In the genomic region with DNA sequence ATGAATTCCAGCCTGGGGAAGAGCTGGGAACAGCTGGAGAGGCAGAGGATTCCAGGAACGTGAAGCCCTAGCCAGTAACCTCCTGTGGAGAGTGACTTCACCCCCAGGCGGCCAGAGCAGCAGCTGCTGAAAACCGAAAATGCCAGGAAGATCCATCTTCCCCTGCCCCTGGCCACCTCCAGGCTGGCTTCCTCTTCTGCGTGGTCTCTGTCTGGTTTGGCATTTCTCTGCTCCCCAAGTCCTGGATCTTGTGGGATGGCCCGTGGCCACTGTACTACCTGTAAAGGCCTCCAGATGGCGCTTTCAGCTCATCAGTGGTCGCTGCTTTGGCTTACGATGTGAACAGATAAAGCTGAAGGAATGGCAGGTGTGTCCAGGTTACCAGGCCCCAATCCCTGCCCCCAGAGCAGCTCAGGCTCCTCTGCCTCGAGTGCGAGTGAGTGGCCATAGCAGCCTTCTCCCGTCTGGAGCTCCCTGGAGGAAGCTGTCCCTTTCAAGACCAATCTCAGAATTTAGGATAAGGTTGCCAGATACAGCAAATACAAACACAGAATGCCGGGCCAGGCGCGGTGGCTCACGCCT, we compare ENCODE assay signal across 1 cellular context.
TF ChIP-seq lines count a peak whose summit lies in the region.

No MANE protein-coding gene starts in this region.

TF ChIP-seq in K562, 482 proteins besides CTCF, POLR2A, EP300 and RAD21 (continued from another document and continues in another):
- TF ChIP-seq, protein P1, sequence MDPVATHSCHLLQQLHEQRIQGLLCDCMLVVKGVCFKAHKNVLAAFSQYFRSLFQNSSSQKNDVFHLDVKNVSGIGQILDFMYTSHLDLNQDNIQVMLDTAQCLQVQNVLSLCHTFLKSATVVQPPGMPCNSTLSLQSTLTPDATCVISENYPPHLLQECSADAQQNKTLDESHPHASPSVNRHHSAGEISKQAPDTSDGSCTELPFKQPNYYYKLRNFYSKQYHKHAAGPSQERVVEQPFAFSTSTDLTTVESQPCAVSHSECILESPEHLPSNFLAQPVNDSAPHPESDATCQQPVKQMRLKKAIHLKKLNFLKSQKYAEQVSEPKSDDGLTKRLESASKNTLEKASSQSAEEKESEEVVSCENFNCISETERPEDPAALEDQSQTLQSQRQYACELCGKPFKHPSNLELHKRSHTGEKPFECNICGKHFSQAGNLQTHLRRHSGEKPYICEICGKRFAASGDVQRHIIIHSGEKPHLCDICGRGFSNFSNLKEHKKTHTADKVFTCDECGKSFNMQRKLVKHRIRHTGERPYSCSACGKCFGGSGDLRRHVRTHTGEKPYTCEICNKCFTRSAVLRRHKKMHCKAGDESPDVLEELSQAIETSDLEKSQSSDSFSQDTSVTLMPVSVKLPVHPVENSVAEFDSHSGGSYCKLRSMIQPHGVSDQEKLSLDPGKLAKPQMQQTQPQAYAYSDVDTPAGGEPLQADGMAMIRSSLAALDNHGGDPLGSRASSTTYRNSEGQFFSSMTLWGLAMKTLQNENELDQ (CRISPR knock-in tag; IDR thresholded peaks at IDR 0.05; ENCODE audit: borderline replicate concordance), result no peak
- TF ChIP-seq HNRNPH1 (optimal IDR thresholded peaks at IDR 0.05; ENCODE audit: low read depth, low read length), result no peak
- TF ChIP-seq, protein P2, sequence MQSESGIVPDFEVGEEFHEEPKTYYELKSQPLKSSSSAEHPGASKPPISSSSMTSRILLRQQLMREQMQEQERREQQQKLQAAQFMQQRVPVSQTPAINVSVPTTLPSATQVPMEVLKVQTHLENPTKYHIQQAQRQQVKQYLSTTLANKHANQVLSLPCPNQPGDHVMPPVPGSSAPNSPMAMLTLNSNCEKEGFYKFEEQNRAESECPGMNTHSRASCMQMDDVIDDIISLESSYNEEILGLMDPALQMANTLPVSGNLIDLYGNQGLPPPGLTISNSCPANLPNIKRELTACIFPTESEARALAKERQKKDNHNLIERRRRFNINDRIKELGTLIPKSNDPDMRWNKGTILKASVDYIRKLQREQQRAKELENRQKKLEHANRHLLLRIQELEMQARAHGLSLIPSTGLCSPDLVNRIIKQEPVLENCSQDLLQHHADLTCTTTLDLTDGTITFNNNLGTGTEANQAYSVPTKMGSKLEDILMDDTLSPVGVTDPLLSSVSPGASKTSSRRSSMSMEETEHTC (IDR thresholded peaks at IDR 0.05), result no peak
- TF ChIP-seq, protein P3, sequence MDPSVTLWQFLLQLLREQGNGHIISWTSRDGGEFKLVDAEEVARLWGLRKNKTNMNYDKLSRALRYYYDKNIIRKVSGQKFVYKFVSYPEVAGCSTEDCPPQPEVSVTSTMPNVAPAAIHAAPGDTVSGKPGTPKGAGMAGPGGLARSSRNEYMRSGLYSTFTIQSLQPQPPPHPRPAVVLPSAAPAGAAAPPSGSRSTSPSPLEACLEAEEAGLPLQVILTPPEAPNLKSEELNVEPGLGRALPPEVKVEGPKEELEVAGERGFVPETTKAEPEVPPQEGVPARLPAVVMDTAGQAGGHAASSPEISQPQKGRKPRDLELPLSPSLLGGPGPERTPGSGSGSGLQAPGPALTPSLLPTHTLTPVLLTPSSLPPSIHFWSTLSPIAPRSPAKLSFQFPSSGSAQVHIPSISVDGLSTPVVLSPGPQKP (CRISPR knock-in tag; IDR thresholded peaks at IDR 0.05), result no peak
- TF ChIP-seq ZNF551 (CRISPR knock-in tag; IDR thresholded peaks at IDR 0.05), result no peak
- TF ChIP-seq CBFB (CRISPR knock-in tag; IDR thresholded peaks at IDR 0.05), result no peak
- peak; percentile 82; the same call in 1 of the 2 replicates for TF ChIP-seq ZNF24 (IDR thresholded peaks at IDR 0.05)
- TF ChIP-seq ZNF232 (CRISPR knock-in tag; IDR thresholded peaks at IDR 0.05), result no peak
- TF ChIP-seq, protein P4, sequence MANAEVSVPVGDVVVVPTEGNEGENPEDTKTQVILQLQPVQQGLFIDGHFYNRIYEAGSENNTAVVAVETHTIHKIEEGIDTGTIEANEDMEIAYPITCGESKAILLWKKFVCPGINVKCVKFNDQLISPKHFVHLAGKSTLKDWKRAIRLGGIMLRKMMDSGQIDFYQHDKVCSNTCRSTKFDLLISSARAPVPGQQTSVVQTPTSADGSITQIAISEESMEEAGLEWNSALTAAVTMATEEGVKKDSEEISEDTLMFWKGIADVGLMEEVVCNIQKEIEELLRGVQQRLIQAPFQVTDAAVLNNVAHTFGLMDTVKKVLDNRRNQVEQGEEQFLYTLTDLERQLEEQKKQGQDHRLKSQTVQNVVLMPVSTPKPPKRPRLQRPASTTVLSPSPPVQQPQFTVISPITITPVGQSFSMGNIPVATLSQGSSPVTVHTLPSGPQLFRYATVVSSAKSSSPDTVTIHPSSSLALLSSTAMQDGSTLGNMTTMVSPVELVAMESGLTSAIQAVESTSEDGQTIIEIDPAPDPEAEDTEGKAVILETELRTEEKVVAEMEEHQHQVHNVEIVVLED (CRISPR knock-in tag; IDR thresholded peaks at IDR 0.05), result peak; percentile 28; the same call in 1 of the 2 replicates
- no peak for TF ChIP-seq KDM2B (CRISPR knock-in tag; IDR thresholded peaks at IDR 0.05)
- no peak for TF ChIP-seq NFYB (IDR thresholded peaks at IDR 0.05; ENCODE audit: extremely low read depth, insufficient read length)
- no peak for TF ChIP-seq NCOA1 (IDR thresholded peaks at IDR 0.05; ENCODE audit: low read depth)
- TF ChIP-seq RBM25 (IDR thresholded peaks at IDR 0.05; ENCODE audit: low read depth, low read length, severe bottlenecking), result no peak
- TF ChIP-seq, protein P5, sequence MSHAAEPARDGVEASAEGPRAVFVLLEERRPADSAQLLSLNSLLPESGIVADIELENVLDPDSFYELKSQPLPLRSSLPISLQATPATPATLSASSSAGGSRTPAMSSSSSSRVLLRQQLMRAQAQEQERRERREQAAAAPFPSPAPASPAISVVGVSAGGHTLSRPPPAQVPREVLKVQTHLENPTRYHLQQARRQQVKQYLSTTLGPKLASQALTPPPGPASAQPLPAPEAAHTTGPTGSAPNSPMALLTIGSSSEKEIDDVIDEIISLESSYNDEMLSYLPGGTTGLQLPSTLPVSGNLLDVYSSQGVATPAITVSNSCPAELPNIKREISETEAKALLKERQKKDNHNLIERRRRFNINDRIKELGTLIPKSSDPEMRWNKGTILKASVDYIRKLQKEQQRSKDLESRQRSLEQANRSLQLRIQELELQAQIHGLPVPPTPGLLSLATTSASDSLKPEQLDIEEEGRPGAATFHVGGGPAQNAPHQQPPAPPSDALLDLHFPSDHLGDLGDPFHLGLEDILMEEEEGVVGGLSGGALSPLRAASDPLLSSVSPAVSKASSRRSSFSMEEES (CRISPR knock-in tag; IDR thresholded peaks at IDR 0.05), result no peak
- TF ChIP-seq CCNT2 (IDR thresholded peaks at IDR 0.05; ENCODE audit: borderline replicate concordance, extremely low read depth, insufficient read length, low read depth, low read length), result no peak
- TF ChIP-seq RHOXF2B (CRISPR knock-in tag; conservative IDR thresholded peaks at IDR 0.05), result no peak; the same call in 1 of the 2 replicates
- TF ChIP-seq NELFE (IDR thresholded peaks at IDR 0.05; ENCODE audit: insufficient read depth, insufficient read length), result no peak
- TF ChIP-seq ZKSCAN3 (CRISPR knock-in tag; IDR thresholded peaks at IDR 0.05), result no peak
- TF ChIP-seq, protein P6, sequence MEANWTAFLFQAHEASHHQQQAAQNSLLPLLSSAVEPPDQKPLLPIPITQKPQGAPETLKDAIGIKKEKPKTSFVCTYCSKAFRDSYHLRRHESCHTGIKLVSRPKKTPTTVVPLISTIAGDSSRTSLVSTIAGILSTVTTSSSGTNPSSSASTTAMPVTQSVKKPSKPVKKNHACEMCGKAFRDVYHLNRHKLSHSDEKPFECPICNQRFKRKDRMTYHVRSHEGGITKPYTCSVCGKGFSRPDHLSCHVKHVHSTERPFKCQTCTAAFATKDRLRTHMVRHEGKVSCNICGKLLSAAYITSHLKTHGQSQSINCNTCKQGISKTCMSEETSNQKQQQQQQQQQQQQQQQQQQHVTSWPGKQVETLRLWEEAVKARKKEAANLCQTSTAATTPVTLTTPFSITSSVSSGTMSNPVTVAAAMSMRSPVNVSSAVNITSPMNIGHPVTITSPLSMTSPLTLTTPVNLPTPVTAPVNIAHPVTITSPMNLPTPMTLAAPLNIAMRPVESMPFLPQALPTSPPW (CRISPR knock-in tag; IDR thresholded peaks at IDR 0.05), result peak; percentile 9; the same call in 1 of the 2 replicates
- no peak for TF ChIP-seq ZNF124 (CRISPR knock-in tag; IDR thresholded peaks at IDR 0.05)
- no peak for TF ChIP-seq DNMT1 (IDR thresholded peaks at IDR 0.05)
- TF ChIP-seq, protein P7, sequence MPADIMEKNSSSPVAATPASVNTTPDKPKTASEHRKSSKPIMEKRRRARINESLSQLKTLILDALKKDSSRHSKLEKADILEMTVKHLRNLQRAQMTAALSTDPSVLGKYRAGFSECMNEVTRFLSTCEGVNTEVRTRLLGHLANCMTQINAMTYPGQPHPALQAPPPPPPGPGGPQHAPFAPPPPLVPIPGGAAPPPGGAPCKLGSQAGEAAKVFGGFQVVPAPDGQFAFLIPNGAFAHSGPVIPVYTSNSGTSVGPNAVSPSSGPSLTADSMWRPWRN (IDR thresholded peaks at IDR 0.05; ENCODE audit: low read depth), result no peak
- no peak for TF ChIP-seq SREBF2 (CRISPR knock-in tag; IDR thresholded peaks at IDR 0.05)
- no peak for TF ChIP-seq ZNF140 (CRISPR knock-in tag; IDR thresholded peaks at IDR 0.05)
- TF ChIP-seq ZNF165 (CRISPR knock-in tag; IDR thresholded peaks at IDR 0.05; ENCODE audit: borderline replicate concordance), result no peak
- TF ChIP-seq NONO (IDR thresholded peaks at IDR 0.05; ENCODE audit: low read depth in 2 of 2, low read length in 1 of 2), result 0 out of 4 replicates have a peak, but pooled peaks of 1 of the 2 experiments have one; percentile 24
- no peak for TF ChIP-seq MAFK (IDR thresholded peaks at IDR 0.05; ENCODE audit: low read length)
- peak; percentile 81; the same call in 1 of the 2 replicates for TF ChIP-seq LCOR (CRISPR knock-in tag; IDR thresholded peaks at IDR 0.05)
- TF ChIP-seq ZNF696 (CRISPR knock-in tag; conservative IDR thresholded peaks at IDR 0.05), result no peak
- no peak for TF ChIP-seq U2AF1 (optimal IDR thresholded peaks at IDR 0.05; ENCODE audit: low read depth, low read length)
- TF ChIP-seq ZFX (CRISPR knock-in tag; IDR thresholded peaks at IDR 0.05), result peak; percentile 33; the same call in 1 of the 2 replicates
- no peak; the same call in 1 of the 2 replicates for TF ChIP-seq TOE1 (IDR thresholded peaks at IDR 0.05; ENCODE audit: borderline replicate concordance)
- TF ChIP-seq TOE1 (CRISPR knock-in tag; IDR thresholded peaks at IDR 0.05; ENCODE audit: borderline replicate concordance, low read depth), result peak; percentile 58; the same call in 1 of the 2 replicates
- 0 out of 2 replicates have a peak, but pooled peaks have one; percentile 29 for TF ChIP-seq RNF2 (IDR thresholded peaks at IDR 0.05)
- TF ChIP-seq MCM2 (IDR thresholded peaks at IDR 0.05; ENCODE audit: low read depth), result no peak
- no peak for TF ChIP-seq ZNF3 (CRISPR knock-in tag; IDR thresholded peaks at IDR 0.05)
- no peak for TF ChIP-seq ZNF212 (CRISPR knock-in tag; IDR thresholded peaks at IDR 0.05)
- TF ChIP-seq MEF2D (tag; conservative IDR thresholded peaks at IDR 0.05; ENCODE audit: low read depth), result 0 out of 2 replicates have a peak, but pooled peaks have one; percentile 26
- no peak for TF ChIP-seq ZNF764 (CRISPR knock-in tag; IDR thresholded peaks at IDR 0.05; ENCODE audit: low read depth)
- TF ChIP-seq ZNF197 (CRISPR knock-in tag; IDR thresholded peaks at IDR 0.05; ENCODE audit: low read depth), result no peak
- no peak for TF ChIP-seq SETDB1 (IDR thresholded peaks at IDR 0.05; ENCODE audit: low read length)
- no peak for TF ChIP-seq FOXK2 (conservative IDR thresholded peaks at IDR 0.05 in 1 of 2, IDR thresholded peaks at IDR 0.05 in 1 of 2; ENCODE audit: low read depth in 2 of 2)
- no peak for TF ChIP-seq ZNF695 (CRISPR knock-in tag; IDR thresholded peaks at IDR 0.05)
- no peak for TF ChIP-seq ILK (tag; IDR thresholded peaks at IDR 0.05; ENCODE audit: borderline replicate concordance, low read depth)
- TF ChIP-seq KDM1A (IDR thresholded peaks at IDR 0.05), result no peak
- TF ChIP-seq ATF1 (CRISPR knock-in tag; IDR thresholded peaks at IDR 0.05), result no peak
- TF ChIP-seq ATF1 (tag; IDR thresholded peaks at IDR 0.05), result peak; percentile 50; the same call in 1 of the 2 replicates
- TF ChIP-seq GABPA (tag; conservative IDR thresholded peaks at IDR 0.05; ENCODE audit: low read depth), result no peak
- no peak for TF ChIP-seq TRIM28 (IDR thresholded peaks at IDR 0.05)
- TF ChIP-seq, protein P8, sequence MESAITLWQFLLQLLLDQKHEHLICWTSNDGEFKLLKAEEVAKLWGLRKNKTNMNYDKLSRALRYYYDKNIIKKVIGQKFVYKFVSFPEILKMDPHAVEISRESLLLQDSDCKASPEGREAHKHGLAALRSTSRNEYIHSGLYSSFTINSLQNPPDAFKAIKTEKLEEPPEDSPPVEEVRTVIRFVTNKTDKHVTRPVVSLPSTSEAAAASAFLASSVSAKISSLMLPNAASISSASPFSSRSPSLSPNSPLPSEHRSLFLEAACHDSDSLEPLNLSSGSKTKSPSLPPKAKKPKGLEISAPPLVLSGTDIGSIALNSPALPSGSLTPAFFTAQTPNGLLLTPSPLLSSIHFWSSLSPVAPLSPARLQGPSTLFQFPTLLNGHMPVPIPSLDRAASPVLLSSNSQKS (CRISPR knock-in tag; IDR thresholded peaks at IDR 0.05), result no peak
- no peak for TF ChIP-seq PCBP2 (IDR thresholded peaks at IDR 0.05; ENCODE audit: low read depth, low read length, poor library complexity, severe bottlenecking)
- 0 out of 2 replicates have a peak, but pooled peaks have one; percentile 39 for TF ChIP-seq ZNF583 (CRISPR knock-in tag; IDR thresholded peaks at IDR 0.05)
- peak; percentile 44 for TF ChIP-seq NFIC (IDR thresholded peaks at IDR 0.05)
- TF ChIP-seq ZFP1 (CRISPR knock-in tag; IDR thresholded peaks at IDR 0.05), result no peak
- no peak for TF ChIP-seq MCM5 (IDR thresholded peaks at IDR 0.05; ENCODE audit: low read depth)
- TF ChIP-seq HNRNPUL1 (IDR thresholded peaks at IDR 0.05; ENCODE audit: low read length), result no peak
- TF ChIP-seq, protein P9, sequence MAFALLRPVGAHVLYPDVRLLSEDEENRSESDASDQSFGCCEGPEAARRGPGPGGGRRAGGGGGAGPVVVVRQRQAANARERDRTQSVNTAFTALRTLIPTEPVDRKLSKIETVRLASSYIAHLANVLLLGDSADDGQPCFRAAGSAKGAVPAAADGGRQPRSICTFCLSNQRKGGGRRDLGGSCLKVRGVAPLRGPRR (CRISPR knock-in tag; IDR thresholded peaks at IDR 0.05), result no peak
- peak; percentile 68 for TF ChIP-seq MECOM (CRISPR knock-in tag; IDR thresholded peaks at IDR 0.05)
- TF ChIP-seq ASH1L (IDR thresholded peaks at IDR 0.05; ENCODE audit: borderline replicate concordance, low read depth, partially characterized antibody), result no peak
- TF ChIP-seq NFATC3 (IDR thresholded peaks at IDR 0.05), result no peak
- TF ChIP-seq, protein P10, sequence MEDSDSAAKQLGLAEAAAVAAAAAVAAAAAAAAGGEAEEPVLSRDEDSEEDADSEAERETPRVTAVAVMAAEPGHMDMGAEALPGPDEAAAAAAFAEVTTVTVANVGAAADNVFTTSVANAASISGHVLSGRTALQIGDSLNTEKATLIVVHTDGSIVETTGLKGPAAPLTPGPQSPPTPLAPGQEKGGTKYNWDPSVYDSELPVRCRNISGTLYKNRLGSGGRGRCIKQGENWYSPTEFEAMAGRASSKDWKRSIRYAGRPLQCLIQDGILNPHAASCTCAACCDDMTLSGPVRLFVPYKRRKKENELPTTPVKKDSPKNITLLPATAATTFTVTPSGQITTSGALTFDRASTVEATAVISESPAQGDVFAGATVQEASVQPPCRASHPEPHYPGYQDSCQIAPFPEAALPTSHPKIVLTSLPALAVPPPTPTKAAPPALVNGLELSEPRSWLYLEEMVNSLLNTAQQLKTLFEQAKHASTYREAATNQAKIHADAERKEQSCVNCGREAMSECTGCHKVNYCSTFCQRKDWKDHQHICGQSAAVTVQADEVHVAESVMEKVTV (CRISPR knock-in tag; IDR thresholded peaks at IDR 0.05), result peak; percentile 99
- peak; percentile 72 for TF ChIP-seq SP1 (CRISPR knock-in tag; IDR thresholded peaks at IDR 0.05)
- no peak for TF ChIP-seq SMAD2 (IDR thresholded peaks at IDR 0.05; ENCODE audit: low read depth, low read length)
